ENCODE assay signal across 11 cellular contexts in the genomic region with DNA sequence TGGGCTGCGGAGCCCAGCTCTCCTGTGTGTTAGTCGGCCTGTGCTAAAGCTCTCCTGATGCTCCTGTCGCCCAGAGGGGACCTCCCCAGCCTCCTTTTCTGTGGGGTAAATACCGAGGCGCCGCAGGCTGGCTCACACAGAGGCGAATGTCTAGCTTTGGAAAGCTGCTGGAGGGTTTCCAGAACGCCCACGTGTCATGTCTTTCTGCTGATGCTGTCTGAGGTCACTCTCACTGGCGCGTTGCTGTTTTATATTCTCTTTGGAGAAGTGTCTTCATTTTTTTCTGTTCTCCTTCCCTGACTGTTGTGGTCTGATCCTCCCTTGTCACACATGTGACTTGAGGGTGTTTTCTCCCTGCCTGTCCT.
DNase-seq lines count a peak whose midpoint lies in the region; ATAC-seq and TF ChIP-seq lines count a peak whose summit lies in the region.
"Had no signal": no experiment of that assay in that cellular context is flagged by ENCODE, and none has a peak within 500 bp of the region (broad histone marks: within the 10 kb centered on the region; RNA-seq: fewer than 3 reads in every experiment).

No MANE protein-coding gene starts in this region.

- peaks cover 55% of the 10 kb centered on the region for H3K36me3 Mint-ChIP-seq in activated naive CD4-positive, alpha-beta T cell treated with anti-CD3 and anti-CD28 coated beads, Interleukin-2, amount 10 ng/mL, durations not matched to agents 7 days and 5 days
- H3K36me3 Mint-ChIP-seq in activated T-helper 17 cell treated with anti-CD3 and anti-CD28 coated beads, Interleukin-2, amount 50 U/mL, for 72 hours (ENCODE audit: low read depth): peaks cover 81% of the 10 kb centered on the region

- no peak overlapping the region for H3K4me3 ChIP-seq in mucosa of descending colon
- H3K4me3 ChIP-seq in uterus: no peak overlapping the region
- H3K4me3 ChIP-seq in coronary artery: no peak overlapping the region
- H3K4me3 ChIP-seq: A549 had no signal

- H3K36me3 ChIP-seq in mucosa of descending colon (ENCODE audit: low read depth): no peaks in the 10 kb centered on the region
- no peaks in the 10 kb centered on the region for H3K36me3 ChIP-seq in uterus

- no peaks in the 10 kb centered on the region for H3K27me3 ChIP-seq in uterus

- H3K9me3 Mint-ChIP-seq in activated naive CD4-positive, alpha-beta T cell treated with anti-CD3 and anti-CD28 coated beads, Interleukin-2, amount 10 ng/mL, durations not matched to agents 7 days and 5 days: no peaks in the 10 kb centered on the region
- H3K9me3 Mint-ChIP-seq in activated T-helper 17 cell treated with anti-CD3 and anti-CD28 coated beads, Interleukin-2, amount 50 U/mL, for 72 hours: no peaks in the 10 kb centered on the region
- H3K9me3 Mint-ChIP-seq: mesothelial cell of epicardium; T-helper 1 cell treated with Interleukin-12 subunit alpha and Interleukin-12 subunit beta and Interleukin-4 antibody, amounts not matched to agents 30 μg/mL and 1 μg/mL, for 36 hours had no signal

- peak; percentile 14 for DNase-seq in activated naive CD4-positive, alpha-beta T cell treated with anti-CD3 and anti-CD28 coated beads, Interleukin-2, amount 10 ng/mL, durations not matched to agents 7 days and 5 days
- no peak for DNase-seq in activated naive CD4-positive, alpha-beta T cell (lab: John Stamatoyannopoulos, UW)
- peak; percentile 69 for DNase-seq in dedifferentiated amniotic fluid mesenchymal stem cell (ENCODE audit: extremely low spot score)
- DNase-seq in mucosa of descending colon: peak; percentile 39 to 52 (median 48)
- DNase-seq in uterus: peak; percentile 84 to 86
- no peak for DNase-seq in coronary artery (ENCODE audit: low spot score)
- no peak for DNase-seq in SKM-1 treated with dmso at 0.1 percent for 144 hours (lab: John Stamatoyannopoulos, UW; ENCODE audit: unreplicated experiment)

- H3K27ac Mint-ChIP-seq in activated naive CD4-positive, alpha-beta T cell treated with anti-CD3 and anti-CD28 coated beads, Interleukin-2, amount 10 ng/mL, durations not matched to agents 7 days and 5 days: no peak overlapping the region
- no peak overlapping the region for H3K27ac Mint-ChIP-seq in activated T-helper 17 cell treated with anti-CD3 and anti-CD28 coated beads, Interleukin-2, amount 50 U/mL, for 72 hours
- H3K27ac Mint-ChIP-seq: mesothelial cell of epicardium; T-helper 1 cell treated with Interleukin-12 subunit alpha and Interleukin-12 subunit beta and Interleukin-4 antibody, amounts not matched to agents 30 μg/mL and 1 μg/mL, for 36 hours had no signal

- CTCF ChIA-PET in activated naive CD4-positive, alpha-beta T cell treated with anti-CD3 and anti-CD28 coated beads, Interleukin-2, amount 10 ng/mL, durations not matched to agents 7 days and 5 days (lab: Charles Lee): no interaction called here

- intact Hi-C loops in mucosa of descending colon (cut with DNase I, micrococcal nuclease): no loop called here
- intact Hi-C loops in uterus (cut with DNase I; ENCODE audit: low total_unique reads): no loop called here

- no peak overlapping the region for H3K4me3 Mint-ChIP-seq in activated naive CD4-positive, alpha-beta T cell treated with anti-CD3 and anti-CD28 coated beads, Interleukin-2, amount 10 ng/mL, durations not matched to agents 7 days and 5 days
- H3K4me3 Mint-ChIP-seq in activated T-helper 17 cell treated with anti-CD3 and anti-CD28 coated beads, Interleukin-2, amount 50 U/mL, for 72 hours: no peak overlapping the region
- H3K4me3 Mint-ChIP-seq: mesothelial cell of epicardium; T-helper 1 cell treated with Interleukin-12 subunit alpha and Interleukin-12 subunit beta and Interleukin-4 antibody, amounts not matched to agents 30 μg/mL and 1 μg/mL, for 36 hours had no signal

- peak overlapping the region; percentile 49 to 52 for H3K27ac ChIP-seq in uterus
- H3K27ac ChIP-seq in coronary artery: no peak overlapping the region
- H3K27ac ChIP-seq: A549 had no signal

- ATAC-seq in mucosa of descending colon: peak; percentile 26
- ATAC-seq in activated T-helper 17 cell treated with anti-CD3 and anti-CD28 coated beads, Interleukin-2, amount 50 U/mL, for 72 hours (replicated peaks): no peak
- ATAC-seq: A549 had no signal

- H3K27me3 Mint-ChIP-seq in activated naive CD4-positive, alpha-beta T cell treated with anti-CD3 and anti-CD28 coated beads, Interleukin-2, amount 10 ng/mL, durations not matched to agents 7 days and 5 days: no peaks in the 10 kb centered on the region
- no peaks in the 10 kb centered on the region for H3K27me3 Mint-ChIP-seq in activated T-helper 17 cell treated with anti-CD3 and anti-CD28 coated beads, Interleukin-2, amount 50 U/mL, for 72 hours

- H3K9me3 ChIP-seq in mucosa of descending colon (no peaks in the 10 kb centered on the region), uterus (no peaks in the 10 kb centered on the region)
- H3K9me3 ChIP-seq: A549 had no signal

- no peak for TF ChIP-seq POLR2A in uterus (IDR thresholded peaks at IDR 0.05)

- TF ChIP-seq CTCF in mucosa of descending colon (IDR thresholded peaks at IDR 0.05): no peak
- no peak for TF ChIP-seq CTCF in uterus (IDR thresholded peaks at IDR 0.05)
- TF ChIP-seq CTCF in coronary artery (IDR thresholded peaks at IDR 0.05): no peak

- H3K4me1 Mint-ChIP-seq in activated naive CD4-positive, alpha-beta T cell treated with anti-CD3 and anti-CD28 coated beads, Interleukin-2, amount 10 ng/mL, durations not matched to agents 7 days and 5 days: no peaks in the 10 kb centered on the region
- no peaks in the 10 kb centered on the region for H3K4me1 Mint-ChIP-seq in activated T-helper 17 cell treated with anti-CD3 and anti-CD28 coated beads, Interleukin-2, amount 50 U/mL, for 72 hours
- H3K4me1 Mint-ChIP-seq: mesothelial cell of epicardium had no signal

- H3K4me1 ChIP-seq in mucosa of descending colon (ENCODE audit: low read depth): no peaks in the 10 kb centered on the region
- peaks cover 0 to 3% of the 10 kb centered on the region in 2 donors for H3K4me1 ChIP-seq in uterus
- H3K4me1 ChIP-seq: A549 had no signal

Comparison
In these comparisons a context has a peak if more than half of its experiments do, and no peak if none do; other contexts are left out.
1. DNase-seq: peak in activated naive CD4-positive, alpha-beta T cell treated with anti-CD3 and anti-CD28 coated beads, Interleukin-2, amount 10 ng/mL, durations not matched to agents 7 days and 5 days (single experiment), dedifferentiated amniotic fluid mesenchymal stem cell (single experiment), mucosa of descending colon (3 of 3) and uterus (2 of 2); none in activated naive CD4-positive, alpha-beta T cell (0 of 4), coronary artery (single experiment) and SKM-1 treated with dmso at 0.1 percent for 144 hours (single experiment).
2. H3K27ac ChIP-seq: peak in uterus (2 of 2); none in coronary artery (0 of 2).